ENCODE assay signal across 12 cellular contexts in the genomic region with DNA sequence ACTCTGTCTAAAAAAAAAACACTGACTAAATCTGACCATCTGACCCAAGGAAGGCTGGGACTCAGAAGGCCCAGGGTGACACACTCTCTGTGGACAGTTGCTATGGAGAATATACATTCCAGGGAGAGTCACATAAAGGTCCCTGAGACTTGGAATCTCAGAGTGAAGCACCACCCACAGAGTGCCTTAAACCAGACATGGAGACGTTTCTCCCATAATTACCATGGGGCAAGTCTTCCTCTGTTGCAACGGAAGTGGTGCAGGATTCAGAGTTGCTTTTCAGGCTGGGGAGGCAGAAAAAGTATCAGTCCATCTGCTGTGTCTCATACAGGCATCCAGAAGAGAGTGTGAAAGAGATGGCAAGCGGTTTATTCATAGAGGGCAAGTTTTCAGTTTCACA. TPM values are rescaled to one million over a fixed set of nuclear protein-coding genes. Genes with fewer than 3 reads are reported as not detected.
DNase-seq lines count a peak whose midpoint lies in the region; ATAC-seq and FAIRE-seq lines count a peak whose summit lies in the region.
"Had no signal": no experiment of that assay in that cellular context is flagged by ENCODE, and none has a peak within 500 bp of the region (broad histone marks: within the 10 kb centered on the region; RNA-seq: fewer than 3 reads in every experiment).

No MANE protein-coding gene starts in this region.

- H3K4me2 ChIP-seq in BLaER1 (peak overlapping the region; percentile 33; the same call in 1 of the 2 replicates), mesenchymal stem cell (ENCODE audit: low read length, poor library complexity, severe bottlenecking) (no peak overlapping the region)

- FAIRE-seq in RCC 7860 (lab: Jason Lieb, UNC) (peak; percentile 95), urothelium cell line (lab: Jason Lieb, UNC) (no peak)

- H4K8ac ChIP-seq in mesenchymal stem cell (ENCODE audit: low read length): no peak overlapping the region

- H3K9ac ChIP-seq in BLaER1: no peak overlapping the region
- peak overlapping the region; percentile 77 for H3K9ac ChIP-seq in mesenchymal stem cell (ENCODE audit: low read length)

- H2BK12ac ChIP-seq in mesenchymal stem cell (ENCODE audit: low read length in 2 of 2): no peak overlapping the region

- no peak overlapping the region for H2AFZ ChIP-seq in mesenchymal stem cell (ENCODE audit: low read depth, low read length)

- no peak overlapping the region for H4K91ac ChIP-seq in mesenchymal stem cell (ENCODE audit: low read length)

- no peaks in the 10 kb centered on the region for H3K27me3 ChIP-seq in BLaER1
- peaks cover 0 to 9% of the 10 kb centered on the region in 2 experiments for H3K27me3 ChIP-seq in mesenchymal stem cell (ENCODE audit: control insufficient read depth in 1 of 2, insufficient read depth in 1 of 2, low read length in 2 of 2)
- H3K27me3 ChIP-seq: upper lobe of left lung had no signal

- H2BK120ac ChIP-seq in mesenchymal stem cell (ENCODE audit: low read depth, low read length): no peak overlapping the region

- H3K4me3 ChIP-seq in BLaER1: no peak overlapping the region
- H3K4me3 ChIP-seq in mesenchymal stem cell (ENCODE audit: insufficient read depth in 1 of 2, low read depth in 1 of 2, low read length in 2 of 2): no peak overlapping the region
- H3K4me3 ChIP-seq: upper lobe of left lung had no signal

- H3K14ac ChIP-seq in mesenchymal stem cell (ENCODE audit: low read length in 2 of 2): no peak overlapping the region

- H3K27ac ChIP-seq in BLaER1: no peak overlapping the region
- H3K27ac ChIP-seq in mesenchymal stem cell (ENCODE audit: low read length, poor library complexity, severe bottlenecking): no peak overlapping the region
- H3K27ac ChIP-seq: C4-2B, epithelial cell of prostate, upper lobe of left lung had no signal

- no peak overlapping the region for H3K18ac ChIP-seq in mesenchymal stem cell (ENCODE audit: low read depth in 1 of 2, low read length in 2 of 2)

- H4K20me1 ChIP-seq in BLaER1: no peaks in the 10 kb centered on the region

- no peak overlapping the region for H2BK5ac ChIP-seq in mesenchymal stem cell (ENCODE audit: low read depth, low read length, poor library complexity, severe bottlenecking)

- H3K4ac ChIP-seq in mesenchymal stem cell (ENCODE audit: low read depth in 1 of 2, low read length in 2 of 2): no peak overlapping the region

- H3K36me3 ChIP-seq in BLaER1: no peaks in the 10 kb centered on the region
- H3K36me3 ChIP-seq in mesenchymal stem cell (ENCODE audit: control insufficient read depth in 1 of 2, insufficient read depth in 2 of 2, low read depth in 1 of 2, low read length in 2 of 2): no peaks in the 10 kb centered on the region
- H3K36me3 ChIP-seq: upper lobe of left lung had no signal

- peak; percentile 77 for DNase-seq in H4 (ENCODE audit: low spot score)
- DNase-seq in RCC 7860 (ENCODE audit: low spot score): peak; percentile 98
- peak; percentile 80 for DNase-seq in mesenchymal stem cell
- DNase-seq in urothelium cell line (ENCODE audit: low spot score): no peak
- no peak for DNase-seq in RPMI8226
- DNase-seq in NCI-H526 treated with DMSO at 0.1 percent for 48 hours (lab: John Stamatoyannopoulos, UW): no peak
- DNase-seq: upper lobe of left lung had no signal

- H3K79me1 ChIP-seq in mesenchymal stem cell (replicated peaks; ENCODE audit: low read length, poor library complexity, severe bottlenecking): no peaks in the 10 kb centered on the region

- no peak overlapping the region for H2BK15ac ChIP-seq in mesenchymal stem cell (ENCODE audit: low read depth, poor library complexity, severe bottlenecking)

- no peaks in the 10 kb centered on the region for H3K9me3 ChIP-seq in BLaER1
- H3K9me3 ChIP-seq in mesenchymal stem cell (ENCODE audit: control insufficient read depth, low read length): no peaks in the 10 kb centered on the region
- H3K9me3 ChIP-seq: upper lobe of left lung had no signal

- H3K4me1 ChIP-seq in BLaER1 (peaks cover 8% of the 10 kb centered on the region), mesenchymal stem cell (ENCODE audit: control insufficient read depth, insufficient read depth, low read depth, low read length) (no peaks in the 10 kb centered on the region)
- H3K4me1 ChIP-seq: upper lobe of left lung had no signal

- WGBS in mesenchymal stem cell: 57% methylated on average over 3 of the region's 3 CpGs

- no peak for ATAC-seq in HG02884 (IDR thresholded peaks at IDR 0.05; ENCODE audit: unreplicated experiment)

- H2AK5ac ChIP-seq in mesenchymal stem cell (ENCODE audit: low read length, severe bottlenecking): no peak overlapping the region

- H3K23ac ChIP-seq in mesenchymal stem cell (ENCODE audit: low read length in 2 of 2): no peak overlapping the region

RNA-seq across cellular contexts. Expression of gene SLN, which starts 58.7 kb away (rescaled TPM):
- total RNA-seq in H4 (2014; rRNA removed; shearing (Covaris generic)): 1.9 TPM in 1 of 2 replicates, not detected in the other
- 0.21 TPM for polyA plus RNA-seq in mesenchymal stem cell (2013, experiment 1 of 2)
- not detected for polyA plus RNA-seq in mesenchymal stem cell (2013, experiment 2 of 2)
- total RNA-seq: omental fat pad had no signal

Comparison
In these comparisons a context has a peak if more than half of its experiments do, and no peak if none do; other contexts are left out.
1. DNase-seq: peak in H4 (single experiment), RCC 7860 (single experiment) and mesenchymal stem cell (single experiment); none in urothelium cell line (single experiment), RPMI8226 (single experiment) and NCI-H526 treated with DMSO at 0.1 percent for 48 hours (single experiment).